ENCODE assay signal across 8 cellular contexts in the genomic region with DNA sequence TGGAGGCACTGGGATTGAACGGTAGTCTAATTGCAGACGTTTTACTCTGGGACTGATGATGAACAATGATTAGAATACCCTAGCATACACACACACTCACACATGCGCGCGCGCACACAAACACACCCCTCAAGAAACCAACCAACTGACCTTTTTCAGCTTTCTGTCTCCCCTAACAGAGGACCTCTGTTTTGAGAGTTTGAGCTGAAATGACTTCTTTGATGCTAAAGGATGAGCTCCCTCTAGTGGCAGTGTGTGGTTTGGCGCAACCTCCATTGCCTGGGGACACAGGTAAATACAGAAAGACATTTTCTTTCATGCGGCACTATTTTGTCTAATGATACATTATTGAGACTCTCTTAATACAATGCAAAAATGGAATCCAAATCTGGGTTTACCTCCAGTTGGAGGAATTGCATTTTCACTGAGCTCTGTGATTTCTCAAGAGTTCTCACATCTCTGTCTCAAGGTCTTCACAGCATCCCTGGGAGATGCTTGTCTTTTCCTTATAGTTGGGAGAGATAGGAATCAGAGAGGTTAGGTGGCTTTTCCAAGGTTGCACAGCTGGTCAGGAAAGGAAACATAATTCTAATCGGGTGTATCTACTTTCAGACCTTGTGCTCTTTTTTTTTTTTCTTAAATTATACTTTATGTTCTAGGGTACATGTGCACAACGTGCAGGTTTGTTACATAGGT.
DNase-seq lines count a peak whose midpoint lies in the region; ATAC-seq and TF ChIP-seq lines count a peak whose summit lies in the region.

No MANE protein-coding gene starts in this region.

- CTCF ChIA-PET in GM10248 (lab: Yijun Ruan, JAX) = interaction anchor here (0.6 to 5.3 kb wide), 33 partner anchors 9 to 1300 kb away, joined by 3 to 90 read pairs (median 4); no protein-coding TSS in a partner anchor

- H3K4me3 ChIP-seq in HAP-1 (no peak overlapping the region), aorta (ENCODE audit: low read length in 2 of 2) (no peak overlapping the region)

- H3K36me3 ChIP-seq in HAP-1 (replicated peaks) (no peaks in the 10 kb centered on the region), aorta (ENCODE audit: control insufficient read depth in 1 of 2, insufficient read depth in 2 of 2, low read length in 1 of 2) (no peaks in the 10 kb centered on the region)

- intact Hi-C loops in aorta (cut with DNase I) = no loop called here

- no peak overlapping the region for H3K27ac ChIP-seq in aorta (ENCODE audit: low read depth in 1 of 2, low read length in 2 of 2)

- WGBS in aorta, 2 donors = 38 to 39% methylated on average over 10 of the region's 10 CpGs

- H3K27me3 ChIP-seq in HAP-1 (ENCODE audit: low read depth) (no peaks in the 10 kb centered on the region), aorta (ENCODE audit: control insufficient read depth in 1 of 2, insufficient read depth in 2 of 2, low read length in 1 of 2) (no peaks in the 10 kb centered on the region)

- peak; percentile 95 for TF ChIP-seq CTCF in GM10248 (IDR thresholded peaks at IDR 0.05; ENCODE audit: control extremely low read depth, extremely low read depth, low read depth, missing control alignments)

- H3K9me3 ChIP-seq in HAP-1 = no peaks in the 10 kb centered on the region; the same call in 1 of the 2 replicates
- no peaks in the 10 kb centered on the region for H3K9me3 ChIP-seq in aorta (ENCODE audit: control insufficient read depth, low read length)

- DNase-seq in GM10248 (ENCODE audit: extremely low spot score) (peak; percentile 57), HAP-1 (ENCODE audit: low spot score in 2 of 2) (peak; percentile 63 to 83), NCI-H1092 treated with DMSO at 0.1 percent for 48 hours (lab: John Stamatoyannopoulos, UW) (peak; percentile 79), T-helper 1 cell (peak in 4 of 5 donors; percentile 10 to 50 (median 38)), anterior cingulate cortex (lab: John Stamatoyannopoulos, UW) (peak in 52 of 58 donors; percentile 7 to 79 (median 36)), iPS DF 19.7 (ENCODE audit: low read depth, low spot score) (peak; percentile 40), aorta (no peak)
- DNase-seq in stimulated activated CD4-positive, alpha-beta T cell treated with anti-CD3 and anti-CD28 coated beads, Interleukin-15, amount 100 ng/mL, for 1 hour (ENCODE audit: low read depth in 1 of 2, low spot score in 1 of 2) = peak; percentile 25 to 41

- no peak for ATAC-seq in aorta (ENCODE audit: low FRiP score)

- POLR2A ChIA-PET in GM10248 (lab: Yijun Ruan, JAX) = interaction anchor here (0.6 kb wide), 1 partner anchor 1184 kb away, joined by 3 read pairs; no protein-coding TSS in a partner anchor

- H3K4me1 ChIP-seq in HAP-1 = no peaks in the 10 kb centered on the region
- H3K4me1 ChIP-seq in aorta (ENCODE audit: control insufficient read depth in 1 of 2, insufficient read depth in 2 of 2, low read length in 2 of 2) = no peaks in the 10 kb centered on the region

- in situ Hi-C loops in HAP-1 (cut with MboI; ENCODE audit: low sequenced_read_pairs) = no loop called here

Comparison
In these comparisons a context has a peak if more than half of its experiments do, and no peak if none do; other contexts are left out.
1. DNase-seq: peak in GM10248 (single experiment), HAP-1 (2 of 2), NCI-H1092 treated with DMSO at 0.1 percent for 48 hours (single experiment), T-helper 1 cell (4 of 5), anterior cingulate cortex (52 of 58), iPS DF 19.7 (single experiment) and stimulated activated CD4-positive, alpha-beta T cell treated with anti-CD3 and anti-CD28 coated beads, Interleukin-15, amount 100 ng/mL, for 1 hour (2 of 2); none in aorta (0 of 2).